In the genomic region with DNA sequence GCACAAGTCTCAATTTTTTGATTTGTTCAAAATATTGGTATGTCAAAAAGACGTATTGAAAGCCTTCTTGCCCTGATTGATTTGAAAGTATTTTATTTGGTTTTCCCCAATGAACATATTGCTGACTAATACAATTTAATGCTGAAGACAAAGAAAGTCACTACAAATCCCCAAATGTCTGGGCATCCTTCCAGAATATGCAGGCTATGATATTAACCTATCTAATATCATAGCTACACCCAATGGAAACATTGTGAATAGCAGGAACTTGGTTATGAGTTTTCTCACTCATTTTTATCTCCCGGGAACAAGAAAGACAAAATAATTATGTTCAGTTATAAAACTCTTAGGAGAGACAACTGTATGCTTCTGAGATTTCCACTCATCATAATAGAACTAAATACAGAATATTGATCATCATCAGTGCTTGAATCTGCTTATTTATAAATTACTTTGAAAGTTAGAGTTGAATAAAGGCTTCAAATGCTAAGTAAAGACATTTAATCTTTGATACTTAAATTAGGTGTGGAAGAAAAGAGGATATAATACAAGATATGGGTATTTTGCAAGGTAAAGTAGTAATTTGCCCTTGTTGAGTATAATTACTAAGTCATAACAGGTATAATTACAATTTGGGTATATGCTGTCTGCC, we compare ENCODE assay signal across 8 cellular contexts.
DNase-seq lines count a peak whose midpoint lies in the region; ATAC-seq and TF ChIP-seq lines count a peak whose summit lies in the region.

No MANE protein-coding gene starts in this region.

- 38% methylated on average over 2 of the region's 2 CpGs for WGBS in mammary epithelial cell (ENCODE audit: low coverage, missing lambda C conversion rate)

- no peak overlapping the region for H2AFZ ChIP-seq in mammary epithelial cell (ENCODE audit: low read depth, low read length)

- H3K79me2 ChIP-seq in mammary epithelial cell (ENCODE audit: insufficient read depth, low read length) = no peaks in the 10 kb centered on the region

- peaks cover 7% of the 10 kb centered on the region for H3K4me1 ChIP-seq in mammary epithelial cell (ENCODE audit: insufficient read depth, low read length)

- no peaks in the 10 kb centered on the region for H3K9me3 ChIP-seq in mammary epithelial cell (replicated peaks; ENCODE audit: insufficient read depth, low read length)

- no peak for ATAC-seq in GM19397 (IDR thresholded peaks at IDR 0.05; ENCODE audit: unreplicated experiment)
- no peak for ATAC-seq in HG03135 (IDR thresholded peaks at IDR 0.05; ENCODE audit: unreplicated experiment)

- no peaks in the 10 kb centered on the region for H3K27me3 ChIP-seq in mammary epithelial cell (ENCODE audit: insufficient read depth, low read length)

- H3K36me3 Mint-ChIP-seq in Calu3 (ENCODE audit: insufficient read depth, unreplicated experiment) = no peaks in the 10 kb centered on the region
- H3K36me3 Mint-ChIP-seq in nephron (ENCODE audit: low read depth) = no peaks in the 10 kb centered on the region

- no peaks in the 10 kb centered on the region for H3K36me3 ChIP-seq in mammary epithelial cell (ENCODE audit: insufficient read depth, low read length)

- BruUV-seq in Calu3 (replicated peaks; lab: Mats Ljungman, UMichigan) (no TSS peak), mammary epithelial cell (replicated peaks; lab: Mats Ljungman, UMichigan) (no TSS peak)

- H3K4me3 Mint-ChIP-seq in Calu3 (ENCODE audit: low read depth, unreplicated experiment) = no peak overlapping the region
- no peak overlapping the region for H3K4me3 Mint-ChIP-seq in nephron

- H3K4me2 ChIP-seq in mammary epithelial cell (ENCODE audit: insufficient read depth, low read depth, low read length) = no peak overlapping the region

- H3K9me3 Mint-ChIP-seq in Calu3 (ENCODE audit: low read depth, unreplicated experiment) (no peaks in the 10 kb centered on the region), nephron (no peaks in the 10 kb centered on the region)

- CTCF ChIA-PET in Calu3 (lab: Charles Lee) (interaction anchor here (0.7 to 1.1 kb wide), 2 partner anchors 848 to 1097 kb away, joined by 3 to 4 read pairs; no protein-coding TSS in a partner anchor), mammary epithelial cell (lab: Charles Lee; ENCODE audit: low non-redundant PET) (interaction anchor here (0.5 to 0.8 kb wide), 5 partner anchors 51 to 1097 kb away, joined by 3 to 7 read pairs (median 4); no protein-coding TSS in a partner anchor)

- H3K27ac Mint-ChIP-seq in Calu3 (ENCODE audit: unreplicated experiment) (no peak overlapping the region), nephron (peak overlapping the region in 2 of 3 experiments; percentile 47 to 50)

- dilution Hi-C loops in mammary epithelial cell (cut with HindIII; ENCODE audit: low sequenced_read_pairs) = no loop called here

- H3K4me1 Mint-ChIP-seq in Calu3 (ENCODE audit: low read depth, unreplicated experiment) (peaks cover 17% of the 10 kb centered on the region), nephron (peaks cover 27% of the 10 kb centered on the region)

- H3K27me3 Mint-ChIP-seq in Calu3 (ENCODE audit: unreplicated experiment) (no peaks in the 10 kb centered on the region), nephron (ENCODE audit: low read depth) (no peaks in the 10 kb centered on the region)

- peak; percentile 23 for DNase-seq in Calu3
- peak; percentile 77 for DNase-seq in NCI-H1694 (lab: John Stamatoyannopoulos, UW)
- peak; percentile 70 for DNase-seq in mammary epithelial cell
- no peak for DNase-seq in effector CD4-positive, alpha-beta T cell
- DNase-seq in activated CD4-positive, CD25-positive, alpha-beta regulatory T cell treated with anti-CD3 and anti-CD28 coated beads, Interleukin-2, amount 50 U/mL, for 72 hours = no peak

- no peak overlapping the region for H3K27ac ChIP-seq in mammary epithelial cell (ENCODE audit: insufficient read depth, low read depth, low read length)

- no peak for TF ChIP-seq CTCF in Calu3 (IDR thresholded peaks at IDR 0.05; ENCODE audit: unreplicated experiment)
- TF ChIP-seq CTCF in mammary epithelial cell (conservative IDR thresholded peaks at IDR 0.05 in 1 of 2, IDR thresholded peaks at IDR 0.05 in 1 of 2; ENCODE audit: extremely low read depth in 1 of 2, insufficient read depth in 1 of 2, low read depth in 1 of 2, low read length in 2 of 2) = peak; percentile 87 to 90
- TF ChIP-seq CTCF in nephron (IDR thresholded peaks at IDR 0.05; ENCODE audit: unreplicated experiment in 3 of 3) = peak; percentile 45 to 60 (median 46)

- H3K4me3 ChIP-seq in mammary epithelial cell (replicated peaks in 1 of 3; ENCODE audit: insufficient read depth in 1 of 3, low read depth in 2 of 3, low read length in 3 of 3) = no peak overlapping the region

- no peaks in the 10 kb centered on the region for H4K20me1 ChIP-seq in mammary epithelial cell (ENCODE audit: insufficient read depth, low read length)

- no peak overlapping the region for H3K9ac ChIP-seq in mammary epithelial cell (ENCODE audit: insufficient read depth, low read length)

- intact Hi-C loops in Calu3 (cut with micrococcal nuclease; ENCODE audit: unreplicated experiment) = loop anchor here (2.0 to 10.0 kb wide), 8 partner anchors 230 to 1287 kb away; partner anchors contain the start of gene RBMS3
- intact Hi-C loops in mammary epithelial cell (cut with micrococcal nuclease) = loop anchor here (1.0 to 5.0 kb wide), 6 partner anchors 484 to 912 kb away; no protein-coding TSS in a partner anchor

- in situ Hi-C loops in mammary epithelial cell (cut with MboI; ENCODE audit: low sequenced_read_pairs in 2 of 2) = loop anchor here (10.0 to 25.0 kb wide), 3 partner anchors 302 to 850 kb away; partner anchors contain the start of gene RBMS3 (in 1 of the 2)

Comparison
In these comparisons a context has a peak if more than half of its experiments do, and no peak if none do; other contexts are left out.
1. DNase-seq: peak in Calu3 (single experiment), NCI-H1694 (single experiment) and mammary epithelial cell (single experiment); none in effector CD4-positive, alpha-beta T cell (single experiment) and activated CD4-positive, CD25-positive, alpha-beta regulatory T cell treated with anti-CD3 and anti-CD28 coated beads, Interleukin-2, amount 50 U/mL, for 72 hours (single experiment).